17 cellular contexts compared by ENCODE assay signal in the genomic region with DNA sequence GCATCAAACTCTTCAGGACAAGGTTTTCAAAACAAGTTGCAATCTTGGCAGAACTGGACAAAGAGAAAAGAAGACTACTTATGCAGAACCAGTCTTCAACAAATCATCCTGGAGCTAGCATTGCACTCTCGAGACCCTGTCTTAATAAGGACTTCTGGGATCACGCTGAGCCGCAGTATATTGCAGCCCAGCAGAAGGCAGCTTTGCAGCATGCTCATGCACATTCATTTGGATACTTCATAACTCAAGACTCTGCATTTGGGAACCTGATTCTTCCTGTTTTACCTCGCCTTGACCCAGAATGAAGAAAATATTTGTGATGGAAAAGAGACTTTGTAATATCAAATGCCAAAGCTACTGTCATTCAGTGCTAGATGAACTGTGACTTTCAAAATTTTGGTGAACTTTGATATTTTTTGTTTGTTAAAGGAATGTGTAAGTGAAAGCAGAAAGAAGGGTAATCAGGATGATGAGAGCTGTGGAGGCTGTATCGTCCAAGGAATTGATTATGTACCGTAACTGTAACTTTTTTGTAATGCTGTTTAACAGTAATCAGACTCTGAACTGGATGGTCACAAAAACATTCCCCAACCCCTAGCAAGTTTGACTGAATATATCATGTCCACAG. TPM values are rescaled to one million over a fixed set of nuclear protein-coding genes. Genes with fewer than 3 reads are reported as not detected.
DNase-seq lines count a peak whose midpoint lies in the region; TF ChIP-seq lines count a peak whose summit lies in the region.
"Had no signal": no experiment of that assay in that cellular context is flagged by ENCODE, and none has a peak within 500 bp of the region (broad histone marks: within the 10 kb centered on the region; RNA-seq: fewer than 3 reads in every experiment).

No MANE protein-coding gene starts in this region.

- DNase-seq in GM12864 (ENCODE audit: low read depth) = no peak
- peak; percentile 2 for DNase-seq in NCI-H226
- peak; percentile 15 for DNase-seq in dermis blood vessel endothelial cell
- peak; percentile 30 for DNase-seq in mesenchymal stem cell
- DNase-seq in colonic mucosa = no peak
- DNase-seq in hepatic stellate cell (ENCODE audit: low spot score) = no peak
- DNase-seq in ascending aorta (ENCODE audit: low spot score in 2 of 2) = no peak
- DNase-seq in OCI-M2 (lab: John Stamatoyannopoulos, UW; ENCODE audit: unreplicated experiment) = no peak
- DNase-seq: activated CD4-positive, alpha-beta T cell treated with anti-CD3 and anti-CD28 coated beads for 1 hour; activated T-cell treated with anti-CD3 and anti-CD28 coated beads, Interleukin-2, amount 50 U/mL, for 1 hour; amniotic stem cell; CD4-positive, alpha-beta T cell; Kasumi-1; NCI-H2171 treated with DMSO at 0.1 percent for 48 hours; SW 1271; testis had no signal

- no peaks in the 10 kb centered on the region for H3K79me1 ChIP-seq in mesenchymal stem cell (replicated peaks; ENCODE audit: low read length, poor library complexity, severe bottlenecking)

- TF ChIP-seq CTCF in GM12864 (IDR thresholded peaks at IDR 0.05; ENCODE audit: low read depth, low read length, missing control alignments) = peak; percentile 7
- TF ChIP-seq CTCF in colonic mucosa (IDR thresholded peaks at IDR 0.05) = no peak
- TF ChIP-seq CTCF in ascending aorta (IDR thresholded peaks at IDR 0.05) = no peak

- no peak overlapping the region for H3K23ac ChIP-seq in mesenchymal stem cell (ENCODE audit: low read length in 2 of 2)

- H2BK12ac ChIP-seq in mesenchymal stem cell (ENCODE audit: low read length in 2 of 2) = no peak overlapping the region

- H4K8ac ChIP-seq in mesenchymal stem cell (ENCODE audit: low read length) = no peak overlapping the region

- no peak overlapping the region for H3K4ac ChIP-seq in mesenchymal stem cell (ENCODE audit: low read depth in 1 of 2, low read length in 2 of 2)

- H3K4me3 ChIP-seq in GM12864 (ENCODE audit: low read depth, low read length) = no peak overlapping the region
- H3K4me3 ChIP-seq in mesenchymal stem cell (ENCODE audit: insufficient read depth in 1 of 2, low read depth in 1 of 2, low read length in 2 of 2) = no peak overlapping the region
- no peak overlapping the region for H3K4me3 ChIP-seq in colonic mucosa
- no peak overlapping the region for H3K4me3 ChIP-seq in ascending aorta
- H3K4me3 ChIP-seq: testis had no signal

- H3K18ac ChIP-seq in mesenchymal stem cell (ENCODE audit: low read depth in 1 of 2, low read length in 2 of 2) = no peak overlapping the region

- no peak overlapping the region for H2BK120ac ChIP-seq in mesenchymal stem cell (ENCODE audit: low read depth, low read length)

- H4K91ac ChIP-seq in mesenchymal stem cell (ENCODE audit: low read length) = no peak overlapping the region

- H2AFZ ChIP-seq in mesenchymal stem cell (ENCODE audit: low read depth, low read length) = no peak overlapping the region

- H3K36me3 ChIP-seq in mesenchymal stem cell (ENCODE audit: control insufficient read depth in 1 of 2, insufficient read depth in 2 of 2, low read depth in 1 of 2, low read length in 2 of 2) (peaks cover 0 to 35% of the 10 kb centered on the region in 2 experiments), colonic mucosa (no peaks in the 10 kb centered on the region), ascending aorta (peaks cover 3 to 32% of the 10 kb centered on the region in 2 donors)

- no peak overlapping the region for H3K4me2 ChIP-seq in mesenchymal stem cell (ENCODE audit: low read length, poor library complexity, severe bottlenecking)

- 87% methylated on average over 4 of the region's 6 CpGs for WGBS in mesenchymal stem cell

- intact Hi-C loops in colonic mucosa (cut with DNase I) (no loop called here), ascending aorta (cut with DNase I) (no loop called here)

- H3K9me3 ChIP-seq in mesenchymal stem cell (ENCODE audit: control insufficient read depth, low read length) (no peaks in the 10 kb centered on the region), colonic mucosa (no peaks in the 10 kb centered on the region), ascending aorta (no peaks in the 10 kb centered on the region)
- H3K9me3 ChIP-seq: testis had no signal

- no peak overlapping the region for H2BK15ac ChIP-seq in mesenchymal stem cell (ENCODE audit: low read depth, poor library complexity, severe bottlenecking)

- H3K9ac ChIP-seq in mesenchymal stem cell (ENCODE audit: low read length) (no peak overlapping the region), colonic mucosa (ENCODE audit: low read depth in 2 of 2, low read length in 2 of 2) (no peak overlapping the region)

- H3K27me3 ChIP-seq in mesenchymal stem cell (ENCODE audit: control insufficient read depth in 1 of 2, insufficient read depth in 1 of 2, low read length in 2 of 2) (no peaks in the 10 kb centered on the region), colonic mucosa (no peaks in the 10 kb centered on the region), ascending aorta (no peaks in the 10 kb centered on the region)
- H3K27me3 ChIP-seq: testis had no signal

- H3K27ac ChIP-seq in mesenchymal stem cell (ENCODE audit: low read length, poor library complexity, severe bottlenecking) = no peak overlapping the region
- H3K27ac ChIP-seq in colonic mucosa = no peak overlapping the region
- no peak overlapping the region for H3K27ac ChIP-seq in ascending aorta
- H3K27ac ChIP-seq: testis had no signal

- H3K4me1 ChIP-seq in mesenchymal stem cell (ENCODE audit: control insufficient read depth, insufficient read depth, low read depth, low read length) (no peaks in the 10 kb centered on the region), colonic mucosa (no peaks in the 10 kb centered on the region), ascending aorta (no peaks in the 10 kb centered on the region)
- H3K4me1 ChIP-seq: testis had no signal

- no peak overlapping the region for H2BK5ac ChIP-seq in mesenchymal stem cell (ENCODE audit: low read depth, low read length, poor library complexity, severe bottlenecking)

- H3K14ac ChIP-seq in mesenchymal stem cell (ENCODE audit: low read length in 2 of 2) = peak overlapping the region in 1 of 2 experiments; percentile 29

- H2AK5ac ChIP-seq in mesenchymal stem cell (ENCODE audit: low read length, severe bottlenecking) = no peak overlapping the region

RNA-seq across cellular contexts. Expression of gene HSPA4L, which starts 27.2 kb away (rescaled TPM):
- total RNA-seq in dermis blood vessel endothelial cell (4.4 and 13.4 TPM in 2 replicates), colonic mucosa (10 to 100 TPM in 1 of 2 donors, 1 to 10 TPM in 1; 5.3 to 17.7 TPM), ascending aorta (5.5 TPM)
- polyA plus RNA-seq in mesenchymal stem cell (2013, experiment 1 of 2) = 1.5 TPM
- 1.5 TPM for polyA plus RNA-seq in mesenchymal stem cell (2013, experiment 2 of 2)
- total RNA-seq: CD4-positive, alpha-beta T cell; OCI-LY7 had no signal

Comparison
In these comparisons a context has a peak if more than half of its experiments do, and no peak if none do; other contexts are left out.
1. DNase-seq: peak in NCI-H226 (single experiment), dermis blood vessel endothelial cell (single experiment) and mesenchymal stem cell (single experiment); none in GM12864 (single experiment), colonic mucosa (single experiment), hepatic stellate cell (single experiment), ascending aorta (0 of 2) and OCI-M2 (single experiment).